ENCODE assay signal across 1 cellular context in the genomic region with DNA sequence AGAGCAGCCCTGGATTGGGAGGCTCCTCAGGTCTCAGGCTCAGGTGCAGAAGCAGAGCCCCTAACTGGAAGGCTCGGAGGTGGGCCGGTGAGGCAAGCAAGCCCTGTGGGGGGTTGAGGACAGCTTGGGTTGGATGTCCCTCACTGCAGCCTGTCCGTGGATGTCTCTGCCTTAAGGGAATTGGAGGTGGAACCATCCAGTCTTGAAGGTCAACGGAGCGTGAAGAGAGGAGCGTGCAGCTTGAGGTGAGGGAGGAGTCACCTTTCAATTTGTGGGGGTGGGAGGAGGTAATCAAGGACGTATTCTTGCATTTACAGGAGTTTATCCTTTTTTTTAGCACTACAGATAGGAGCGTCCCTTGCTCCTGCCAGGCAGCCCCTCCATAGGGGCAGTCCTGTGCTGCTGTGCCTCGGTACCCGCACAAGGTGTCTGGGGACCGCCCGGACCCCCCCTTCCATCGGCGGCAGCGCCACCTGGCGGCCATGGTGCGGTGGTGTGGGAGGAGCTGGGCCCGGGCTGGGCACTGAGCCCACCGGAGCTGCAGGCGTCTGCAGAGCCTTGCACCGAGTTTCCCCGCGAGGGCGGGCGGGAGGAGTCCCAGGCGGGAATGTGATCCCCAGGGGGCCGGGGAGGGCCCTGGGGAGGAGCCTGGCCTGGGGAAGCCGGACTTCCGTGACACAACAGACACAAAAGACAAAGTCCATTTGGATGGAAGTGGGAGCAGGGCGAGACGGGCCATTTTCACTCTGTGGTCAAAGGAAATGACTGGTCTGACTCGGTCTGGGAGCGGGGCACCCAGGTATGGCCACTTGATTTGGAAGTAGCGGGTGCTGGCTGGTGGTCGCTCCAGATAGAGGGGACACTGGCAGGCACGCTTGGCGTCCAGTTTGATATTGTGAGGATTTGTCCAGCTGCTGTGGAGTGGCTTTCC.
TF ChIP-seq lines count a peak whose summit lies in the region.

No MANE protein-coding gene starts in this region.

TF ChIP-seq in K562, 482 proteins besides CTCF, POLR2A, EP300 and RAD21 (continued from another document and continues in another):
- TF ChIP-seq, protein P1, sequence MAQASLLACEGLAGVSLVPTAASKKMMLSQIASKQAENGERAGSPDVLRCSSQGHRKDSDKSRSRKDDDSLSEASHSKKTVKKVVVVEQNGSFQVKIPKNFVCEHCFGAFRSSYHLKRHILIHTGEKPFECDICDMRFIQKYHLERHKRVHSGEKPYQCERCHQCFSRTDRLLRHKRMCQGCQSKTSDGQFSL (CRISPR knock-in tag; IDR thresholded peaks at IDR 0.05): peak; percentile 99
- TF ChIP-seq, protein P1 (tag; IDR thresholded peaks at IDR 0.05): peak in 1 of 2 experiments; percentile 94; a peak in 2 of 4 replicates
- TF ChIP-seq JUNB (CRISPR knock-in tag; conservative IDR thresholded peaks at IDR 0.05) (no peak), ZNF165 (CRISPR knock-in tag; IDR thresholded peaks at IDR 0.05; ENCODE audit: borderline replicate concordance) (no peak), HDAC2 (IDR thresholded peaks at IDR 0.05) (no peak), ZNF77 (CRISPR knock-in tag; IDR thresholded peaks at IDR 0.05) (no peak), HNRNPLL (IDR thresholded peaks at IDR 0.05; ENCODE audit: low read depth, low read length, poor library complexity, severe bottlenecking) (no peak), MBD2 (IDR thresholded peaks at IDR 0.05; ENCODE audit: borderline replicate concordance, low read depth) (no peak), ZNF76 (CRISPR knock-in tag; IDR thresholded peaks at IDR 0.05; ENCODE audit: borderline replicate concordance) (no peak), NELFE (IDR thresholded peaks at IDR 0.05; ENCODE audit: insufficient read depth, insufficient read length) (no peak), SMAD2 (IDR thresholded peaks at IDR 0.05; ENCODE audit: low read depth, low read length) (no peak), TOE1 (IDR thresholded peaks at IDR 0.05; ENCODE audit: borderline replicate concordance) (no peak), TOE1 (CRISPR knock-in tag; IDR thresholded peaks at IDR 0.05; ENCODE audit: borderline replicate concordance, low read depth) (no peak), TGIF2 (CRISPR knock-in tag; IDR thresholded peaks at IDR 0.05) (no peak), SMARCA5 (IDR thresholded peaks at IDR 0.05) (no peak), RBFOX2 (IDR thresholded peaks at IDR 0.05; ENCODE audit: low read depth, low read length) (peak; percentile 5; the same call in 1 of the 2 replicates), SMARCC2 (IDR thresholded peaks at IDR 0.05; ENCODE audit: low read depth) (no peak), ZNF224 (CRISPR knock-in tag; IDR thresholded peaks at IDR 0.05) (no peak), TAF1 (IDR thresholded peaks at IDR 0.05; ENCODE audit: control insufficient read depth, extremely low read depth, insufficient read depth, low read length, severe bottlenecking) (no peak), FOXK1 (CRISPR knock-in tag; IDR thresholded peaks at IDR 0.05; ENCODE audit: borderline replicate concordance) (no peak), CEBPB (tag; IDR thresholded peaks at IDR 0.05) (no peak), TBP (optimal IDR thresholded peaks at IDR 0.05; ENCODE audit: low read depth, low read length) (no peak), KLF6 (CRISPR knock-in tag; IDR thresholded peaks at IDR 0.05; ENCODE audit: borderline replicate concordance) (no peak), GABPB1 (CRISPR knock-in tag; IDR thresholded peaks at IDR 0.05) (no peak), ZNF707 (CRISPR knock-in tag; conservative IDR thresholded peaks at IDR 0.05) (no peak), RBM15 (IDR thresholded peaks at IDR 0.05; ENCODE audit: insufficient read depth, low read length) (no peak), L3MBTL2 (IDR thresholded peaks at IDR 0.05) (no peak), SREBF1 (IDR thresholded peaks at IDR 0.05; ENCODE audit: borderline replicate concordance, low read depth, low read length) (no peak), POLR2AphosphoS5 (IDR thresholded peaks at IDR 0.05; ENCODE audit: control insufficient read depth, insufficient read depth, low read depth, low read length) (no peak), TAF7 (tag; IDR thresholded peaks at IDR 0.05) (no peak), PTTG1 (tag; IDR thresholded peaks at IDR 0.05; ENCODE audit: low read depth) (no peak), KLF1 (tag; IDR thresholded peaks at IDR 0.05) (no peak), SIN3B (IDR thresholded peaks at IDR 0.05; ENCODE audit: low read depth) (no peak)
- TF ChIP-seq, protein P2, sequence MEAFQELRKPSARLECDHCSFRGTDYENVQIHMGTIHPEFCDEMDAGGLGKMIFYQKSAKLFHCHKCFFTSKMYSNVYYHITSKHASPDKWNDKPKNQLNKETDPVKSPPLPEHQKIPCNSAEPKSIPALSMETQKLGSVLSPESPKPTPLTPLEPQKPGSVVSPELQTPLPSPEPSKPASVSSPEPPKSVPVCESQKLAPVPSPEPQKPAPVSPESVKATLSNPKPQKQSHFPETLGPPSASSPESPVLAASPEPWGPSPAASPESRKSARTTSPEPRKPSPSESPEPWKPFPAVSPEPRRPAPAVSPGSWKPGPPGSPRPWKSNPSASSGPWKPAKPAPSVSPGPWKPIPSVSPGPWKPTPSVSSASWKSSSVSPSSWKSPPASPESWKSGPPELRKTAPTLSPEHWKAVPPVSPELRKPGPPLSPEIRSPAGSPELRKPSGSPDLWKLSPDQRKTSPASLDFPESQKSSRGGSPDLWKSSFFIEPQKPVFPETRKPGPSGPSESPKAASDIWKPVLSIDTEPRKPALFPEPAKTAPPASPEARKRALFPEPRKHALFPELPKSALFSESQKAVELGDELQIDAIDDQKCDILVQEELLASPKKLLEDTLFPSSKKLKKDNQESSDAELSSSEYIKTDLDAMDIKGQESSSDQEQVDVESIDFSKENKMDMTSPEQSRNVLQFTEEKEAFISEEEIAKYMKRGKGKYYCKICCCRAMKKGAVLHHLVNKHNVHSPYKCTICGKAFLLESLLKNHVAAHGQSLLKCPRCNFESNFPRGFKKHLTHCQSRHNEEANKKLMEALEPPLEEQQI (IDR thresholded peaks at IDR 0.05): no peak
- TF ChIP-seq, protein P3, sequence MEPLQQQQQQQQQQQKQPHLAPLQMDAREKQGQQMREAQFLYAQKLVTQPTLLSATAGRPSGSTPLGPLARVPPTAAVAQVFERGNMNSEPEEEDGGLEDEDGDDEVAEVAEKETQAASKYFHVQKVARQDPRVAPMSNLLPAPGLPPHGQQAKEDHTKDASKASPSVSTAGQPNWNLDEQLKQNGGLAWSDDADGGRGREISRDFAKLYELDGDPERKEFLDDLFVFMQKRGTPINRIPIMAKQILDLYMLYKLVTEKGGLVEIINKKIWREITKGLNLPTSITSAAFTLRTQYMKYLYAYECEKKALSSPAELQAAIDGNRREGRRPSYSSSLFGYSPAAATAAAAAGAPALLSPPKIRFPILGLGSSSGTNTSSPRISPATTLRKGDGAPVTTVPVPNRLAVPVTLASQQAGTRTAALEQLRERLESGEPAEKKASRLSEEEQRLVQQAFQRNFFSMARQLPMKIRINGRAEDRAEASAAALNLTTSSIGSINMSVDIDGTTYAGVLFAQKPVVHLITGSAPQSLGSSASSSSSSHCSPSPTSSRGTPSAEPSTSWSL (CRISPR knock-in tag; IDR thresholded peaks at IDR 0.05; ENCODE audit: borderline replicate concordance): no peak
- TF ChIP-seq, protein P4, sequence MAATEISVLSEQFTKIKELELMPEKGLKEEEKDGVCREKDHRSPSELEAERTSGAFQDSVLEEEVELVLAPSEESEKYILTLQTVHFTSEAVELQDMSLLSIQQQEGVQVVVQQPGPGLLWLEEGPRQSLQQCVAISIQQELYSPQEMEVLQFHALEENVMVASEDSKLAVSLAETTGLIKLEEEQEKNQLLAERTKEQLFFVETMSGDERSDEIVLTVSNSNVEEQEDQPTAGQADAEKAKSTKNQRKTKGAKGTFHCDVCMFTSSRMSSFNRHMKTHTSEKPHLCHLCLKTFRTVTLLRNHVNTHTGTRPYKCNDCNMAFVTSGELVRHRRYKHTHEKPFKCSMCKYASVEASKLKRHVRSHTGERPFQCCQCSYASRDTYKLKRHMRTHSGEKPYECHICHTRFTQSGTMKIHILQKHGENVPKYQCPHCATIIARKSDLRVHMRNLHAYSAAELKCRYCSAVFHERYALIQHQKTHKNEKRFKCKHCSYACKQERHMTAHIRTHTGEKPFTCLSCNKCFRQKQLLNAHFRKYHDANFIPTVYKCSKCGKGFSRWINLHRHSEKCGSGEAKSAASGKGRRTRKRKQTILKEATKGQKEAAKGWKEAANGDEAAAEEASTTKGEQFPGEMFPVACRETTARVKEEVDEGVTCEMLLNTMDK (IDR thresholded peaks at IDR 0.05; ENCODE audit: borderline replicate concordance, insufficient read depth, low read depth, low read length, poor library complexity, severe bottlenecking): peak; percentile 71
- TF ChIP-seq, protein P5, sequence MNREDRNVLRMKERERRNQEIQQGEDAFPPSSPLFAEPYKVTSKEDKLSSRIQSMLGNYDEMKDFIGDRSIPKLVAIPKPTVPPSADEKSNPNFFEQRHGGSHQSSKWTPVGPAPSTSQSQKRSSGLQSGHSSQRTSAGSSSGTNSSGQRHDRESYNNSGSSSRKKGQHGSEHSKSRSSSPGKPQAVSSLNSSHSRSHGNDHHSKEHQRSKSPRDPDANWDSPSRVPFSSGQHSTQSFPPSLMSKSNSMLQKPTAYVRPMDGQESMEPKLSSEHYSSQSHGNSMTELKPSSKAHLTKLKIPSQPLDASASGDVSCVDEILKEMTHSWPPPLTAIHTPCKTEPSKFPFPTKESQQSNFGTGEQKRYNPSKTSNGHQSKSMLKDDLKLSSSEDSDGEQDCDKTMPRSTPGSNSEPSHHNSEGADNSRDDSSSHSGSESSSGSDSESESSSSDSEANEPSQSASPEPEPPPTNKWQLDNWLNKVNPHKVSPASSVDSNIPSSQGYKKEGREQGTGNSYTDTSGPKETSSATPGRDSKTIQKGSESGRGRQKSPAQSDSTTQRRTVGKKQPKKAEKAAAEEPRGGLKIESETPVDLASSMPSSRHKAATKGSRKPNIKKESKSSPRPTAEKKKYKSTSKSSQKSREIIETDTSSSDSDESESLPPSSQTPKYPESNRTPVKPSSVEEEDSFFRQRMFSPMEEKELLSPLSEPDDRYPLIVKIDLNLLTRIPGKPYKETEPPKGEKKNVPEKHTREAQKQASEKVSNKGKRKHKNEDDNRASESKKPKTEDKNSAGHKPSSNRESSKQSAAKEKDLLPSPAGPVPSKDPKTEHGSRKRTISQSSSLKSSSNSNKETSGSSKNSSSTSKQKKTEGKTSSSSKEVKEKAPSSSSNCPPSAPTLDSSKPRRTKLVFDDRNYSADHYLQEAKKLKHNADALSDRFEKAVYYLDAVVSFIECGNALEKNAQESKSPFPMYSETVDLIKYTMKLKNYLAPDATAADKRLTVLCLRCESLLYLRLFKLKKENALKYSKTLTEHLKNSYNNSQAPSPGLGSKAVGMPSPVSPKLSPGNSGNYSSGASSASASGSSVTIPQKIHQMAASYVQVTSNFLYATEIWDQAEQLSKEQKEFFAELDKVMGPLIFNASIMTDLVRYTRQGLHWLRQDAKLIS (CRISPR knock-in tag; IDR thresholded peaks at IDR 0.05): no peak
- TF ChIP-seq, protein P6, sequence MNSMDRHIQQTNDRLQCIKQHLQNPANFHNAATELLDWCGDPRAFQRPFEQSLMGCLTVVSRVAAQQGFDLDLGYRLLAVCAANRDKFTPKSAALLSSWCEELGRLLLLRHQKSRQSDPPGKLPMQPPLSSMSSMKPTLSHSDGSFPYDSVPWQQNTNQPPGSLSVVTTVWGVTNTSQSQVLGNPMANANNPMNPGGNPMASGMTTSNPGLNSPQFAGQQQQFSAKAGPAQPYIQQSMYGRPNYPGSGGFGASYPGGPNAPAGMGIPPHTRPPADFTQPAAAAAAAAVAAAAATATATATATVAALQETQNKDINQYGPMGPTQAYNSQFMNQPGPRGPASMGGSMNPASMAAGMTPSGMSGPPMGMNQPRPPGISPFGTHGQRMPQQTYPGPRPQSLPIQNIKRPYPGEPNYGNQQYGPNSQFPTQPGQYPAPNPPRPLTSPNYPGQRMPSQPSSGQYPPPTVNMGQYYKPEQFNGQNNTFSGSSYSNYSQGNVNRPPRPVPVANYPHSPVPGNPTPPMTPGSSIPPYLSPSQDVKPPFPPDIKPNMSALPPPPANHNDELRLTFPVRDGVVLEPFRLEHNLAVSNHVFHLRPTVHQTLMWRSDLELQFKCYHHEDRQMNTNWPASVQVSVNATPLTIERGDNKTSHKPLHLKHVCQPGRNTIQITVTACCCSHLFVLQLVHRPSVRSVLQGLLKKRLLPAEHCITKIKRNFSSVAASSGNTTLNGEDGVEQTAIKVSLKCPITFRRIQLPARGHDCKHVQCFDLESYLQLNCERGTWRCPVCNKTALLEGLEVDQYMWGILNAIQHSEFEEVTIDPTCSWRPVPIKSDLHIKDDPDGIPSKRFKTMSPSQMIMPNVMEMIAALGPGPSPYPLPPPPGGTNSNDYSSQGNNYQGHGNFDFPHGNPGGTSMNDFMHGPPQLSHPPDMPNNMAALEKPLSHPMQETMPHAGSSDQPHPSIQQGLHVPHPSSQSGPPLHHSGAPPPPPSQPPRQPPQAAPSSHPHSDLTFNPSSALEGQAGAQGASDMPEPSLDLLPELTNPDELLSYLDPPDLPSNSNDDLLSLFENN (IDR thresholded peaks at IDR 0.05; ENCODE audit: low read depth in 2 of 2, low read length in 2 of 2): no peak
- TF ChIP-seq, protein P7, sequence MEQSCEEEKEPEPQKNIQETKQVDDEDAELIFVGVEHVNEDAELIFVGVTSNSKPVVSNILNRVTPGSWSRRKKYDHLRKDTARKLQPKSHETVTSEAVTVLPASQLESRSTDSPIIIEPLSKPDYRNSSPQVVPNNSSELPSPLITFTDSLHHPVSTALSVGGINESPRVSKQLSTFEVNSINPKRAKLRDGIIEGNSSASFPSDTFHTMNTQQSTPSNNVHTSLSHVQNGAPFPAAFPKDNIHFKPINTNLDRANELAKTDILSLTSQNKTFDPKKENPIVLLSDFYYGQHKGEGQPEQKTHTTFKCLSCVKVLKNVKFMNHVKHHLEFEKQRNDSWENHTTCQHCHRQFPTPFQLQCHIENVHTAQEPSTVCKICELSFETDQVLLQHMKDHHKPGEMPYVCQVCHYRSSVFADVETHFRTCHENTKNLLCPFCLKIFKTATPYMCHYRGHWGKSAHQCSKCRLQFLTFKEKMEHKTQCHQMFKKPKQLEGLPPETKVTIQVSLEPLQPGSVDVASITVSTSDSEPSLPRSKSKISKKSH (CRISPR knock-in tag; IDR thresholded peaks at IDR 0.05): no peak
